11 cellular contexts compared by ENCODE assay signal in the genomic region with DNA sequence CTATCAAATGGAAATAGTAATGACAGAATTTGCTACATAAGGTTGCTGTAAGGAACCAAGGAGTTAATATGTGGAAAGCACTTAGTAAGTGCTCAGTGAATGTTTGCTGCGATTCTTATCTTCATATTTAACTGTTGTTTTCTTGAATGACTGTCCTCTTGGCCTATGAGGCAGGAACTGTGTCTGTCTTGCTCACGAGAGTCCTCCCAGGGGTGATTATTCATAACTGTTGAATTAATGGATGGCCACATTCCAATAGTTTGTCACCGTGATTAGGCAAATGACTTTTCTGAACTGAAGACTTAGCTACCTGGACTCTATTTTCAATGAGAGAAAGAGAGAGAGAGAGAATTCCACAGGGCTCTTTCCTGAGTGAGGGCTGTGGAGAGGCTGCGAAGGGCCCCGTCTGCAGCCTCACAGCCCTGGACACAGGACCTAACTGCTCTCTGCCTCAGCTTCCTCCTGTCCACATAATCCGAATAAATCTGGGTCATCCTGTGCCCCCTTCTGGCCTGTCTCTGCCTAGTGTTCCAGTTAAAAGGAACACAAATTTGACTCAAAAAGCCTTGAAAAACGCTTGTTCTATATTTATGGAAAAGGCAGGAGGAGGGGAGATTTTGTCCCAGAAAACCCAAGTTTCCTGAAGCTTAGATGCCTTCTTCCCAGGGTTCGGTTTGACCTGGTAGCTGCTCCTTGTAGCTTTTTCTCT. TPM values are rescaled to one million over a fixed set of nuclear protein-coding genes. Genes with fewer than 3 reads are reported as not detected.
DNase-seq lines count a peak whose midpoint lies in the region; ATAC-seq and TF ChIP-seq lines count a peak whose summit lies in the region.
"Had no signal": no experiment of that assay in that cellular context is flagged by ENCODE, and none has a peak within 500 bp of the region (broad histone marks: within the 10 kb centered on the region; RNA-seq: fewer than 3 reads in every experiment).

No MANE protein-coding gene starts in this region.

- H3K9me3 Mint-ChIP-seq in GM23338: no peaks in the 10 kb centered on the region
- H3K9me3 Mint-ChIP-seq: naive thymus-derived CD8-positive, alpha-beta T cell; T-helper 2 cell treated with Interferon-gamma antibody and Interleukin-4, amounts not matched to agents 5 μg/mL and 100 μg/mL, for 36 hours had no signal

- ATAC-seq in GM23338 (no peak), right cardiac atrium (no peak)
- ATAC-seq: naive thymus-derived CD8-positive, alpha-beta T cell had no signal

- in situ Hi-C loops in astrocyte of the spinal cord (cut with HindIII; ENCODE audit: low sequenced_read_pairs): no loop called here

- no peaks in the 10 kb centered on the region for H3K36me3 Mint-ChIP-seq in GM23338 (ENCODE audit: low read depth)
- H3K36me3 Mint-ChIP-seq: naive thymus-derived CD8-positive, alpha-beta T cell had no signal

- no peaks in the 10 kb centered on the region for H3F3A ChIP-seq in GM23338 (replicated peaks; ENCODE audit: low read depth)

- no peak overlapping the region for H3K4me2 ChIP-seq in GM23338

- peaks cover 13% of the 10 kb centered on the region for H3K4me1 Mint-ChIP-seq in GM23338

- intact Hi-C loops in stomach (cut with DNase I; ENCODE audit: low total_unique reads): no loop called here
- intact Hi-C loops in right cardiac atrium (cut with DNase I): no loop called here
- intact Hi-C loops in colonic mucosa (cut with DNase I): no loop called here

- H3K4me1 ChIP-seq in GM23338 (ENCODE audit: insufficient read depth) (no peaks in the 10 kb centered on the region), stomach (peaks cover 14 to 53% (median 34%) of the 10 kb centered on the region in 4 donors), right cardiac atrium (ENCODE audit: control insufficient read depth, insufficient read depth, low read length) (no peaks in the 10 kb centered on the region), colonic mucosa (peaks cover 4% of the 10 kb centered on the region)
- H3K4me1 ChIP-seq: HAP-1 had no signal

- peaks cover 8% of the 10 kb centered on the region for H3K27me3 Mint-ChIP-seq in GM23338 (ENCODE audit: insufficient read depth, low read depth, poor library complexity)

- no peaks in the 10 kb centered on the region for H3K9me2 ChIP-seq in GM23338 (ENCODE audit: insufficient read depth)

- no peak overlapping the region for H3K4me3 Mint-ChIP-seq in GM23338
- H3K4me3 Mint-ChIP-seq: naive thymus-derived CD8-positive, alpha-beta T cell; T-helper 2 cell treated with Interferon-gamma antibody and Interleukin-4, amounts not matched to agents 5 μg/mL and 100 μg/mL, for 36 hours had no signal

- 0 out of 2 replicates have a peak overlapping the region, but pooled peaks have one; percentile 38 for H2AFZ ChIP-seq in GM23338

- WGBS in stomach, 5 donors: 50 to 66% (median 53%) methylated on average over 8 of the region's 8 CpGs
- 44% methylated on average over 8 of the region's 8 CpGs for WGBS in right cardiac atrium

- no peaks in the 10 kb centered on the region for H4K20me1 ChIP-seq in GM23338 (replicated peaks; ENCODE audit: insufficient read depth)

- H3K27ac ChIP-seq in GM23338 (ENCODE audit: low read depth): no peak overlapping the region
- peak overlapping the region in 3 of 5 donors; percentile 21 to 83 (median 66) for H3K27ac ChIP-seq in stomach
- no peak overlapping the region for H3K27ac ChIP-seq in right cardiac atrium (ENCODE audit: low read length)
- no peak overlapping the region for H3K27ac ChIP-seq in colonic mucosa

- TF ChIP-seq CTCF in GM23338 (conservative IDR thresholded peaks at IDR 0.05; ENCODE audit: low read depth in 2 of 2) (peak in 1 of 2 experiments; percentile 32; a peak in 2 of 4 replicates), astrocyte of the spinal cord (IDR thresholded peaks at IDR 0.05; ENCODE audit: low read depth, low read length) (peak; percentile 12), fibroblast of the aortic adventitia (IDR thresholded peaks at IDR 0.05; ENCODE audit: insufficient read depth, low read length) (peak; percentile 31), stomach (IDR thresholded peaks at IDR 0.05) (no peak), colonic mucosa (IDR thresholded peaks at IDR 0.05) (no peak)

- H3K4me3 ChIP-seq in GM23338 (no peak overlapping the region), astrocyte of the spinal cord (ENCODE audit: low read depth, low read length) (no peak overlapping the region), fibroblast of the aortic adventitia (ENCODE audit: low read depth, low read length) (no peak overlapping the region), stomach (no peak overlapping the region), right cardiac atrium (ENCODE audit: low read length) (no peak overlapping the region), colonic mucosa (no peak overlapping the region)
- H3K4me3 ChIP-seq: HAP-1 had no signal

- TF ChIP-seq EP300 in stomach (IDR thresholded peaks at IDR 0.05): no peak

- H3K27me3 ChIP-seq in GM23338 (ENCODE audit: insufficient read depth) (no peaks in the 10 kb centered on the region), stomach (no peaks in the 10 kb centered on the region), right cardiac atrium (ENCODE audit: control insufficient read depth, insufficient read depth) (no peaks in the 10 kb centered on the region), colonic mucosa (no peaks in the 10 kb centered on the region)

- no peaks in the 10 kb centered on the region for H3K79me2 ChIP-seq in GM23338 (replicated peaks; ENCODE audit: insufficient read depth)

- no peak for DNase-seq in GM23338 (ENCODE audit: low spot score)
- DNase-seq in astrocyte of the spinal cord (ENCODE audit: low read depth, low spot score): no peak
- peak; percentile 60 for DNase-seq in fibroblast of the aortic adventitia (ENCODE audit: low read depth)
- DNase-seq in stomach: no peak
- DNase-seq in DMS53 treated with DMSO at 0.1 percent for 48 hours (lab: John Stamatoyannopoulos, UW; ENCODE audit: unreplicated experiment): no peak
- DNase-seq in activated gamma-delta T cell (lab: John Stamatoyannopoulos, UW): no peak
- no peak for DNase-seq in right cardiac atrium
- DNase-seq in colonic mucosa: no peak

- TF ChIP-seq POLR2A in stomach (IDR thresholded peaks at IDR 0.05): no peak

- no peak overlapping the region for H3K27ac Mint-ChIP-seq in GM23338
- H3K27ac Mint-ChIP-seq: naive thymus-derived CD8-positive, alpha-beta T cell; T-helper 2 cell treated with Interferon-gamma antibody and Interleukin-4, amounts not matched to agents 5 μg/mL and 100 μg/mL, for 36 hours had no signal

- H3K9ac ChIP-seq in colonic mucosa (ENCODE audit: low read depth in 2 of 2, low read length in 2 of 2): no peak overlapping the region

- H3K36me3 ChIP-seq in GM23338 (ENCODE audit: insufficient read depth) (no peaks in the 10 kb centered on the region), stomach (no peaks in the 10 kb centered on the region), colonic mucosa (no peaks in the 10 kb centered on the region)
- H3K36me3 ChIP-seq: HAP-1 had no signal

- H3K9me3 ChIP-seq in stomach: no peaks in the 10 kb centered on the region
- H3K9me3 ChIP-seq in right cardiac atrium (ENCODE audit: control insufficient read depth, low read length): no peaks in the 10 kb centered on the region
- H3K9me3 ChIP-seq in colonic mucosa: no peaks in the 10 kb centered on the region
- H3K9me3 ChIP-seq: HAP-1 had no signal

RNA-seq across cellular contexts. Expression of a gene that starts 8.5 kb away (rescaled TPM):
- not detected in 2 replicates for total RNA-seq in GM23338 (2014; rRNA removed; shearing (Covaris generic))
- polyA plus RNA-seq in GM23338 (2016; fragmentation: Nextera tagmentation; extraction: Ambion mirVana) (not detected in 2 replicates), stomach (1 to 10 TPM; 1.5 to 2.5 (median 2.1) TPM), right cardiac atrium (0.07 TPM)
- total RNA-seq in fibroblast of the aortic adventitia (ENCODE audit: low replicate concordance) (not detected in 2 replicates), stomach (10 to 100 TPM in 2 of 5 donors, not detected in 3; 16.5 to 71.8 TPM), right cardiac atrium (under 1 TPM; 0.31 to 0.56 (median 0.38) TPM), colonic mucosa (10 to 100 TPM in 1 of 2 donors, 1 to 10 TPM in 1; 3.3 to 13.5 TPM)
- total RNA-seq: naive thymus-derived CD8-positive, alpha-beta T cell had no signal
- polyA plus RNA-seq: naive thymus-derived CD8-positive, alpha-beta T cell had no signal

Comparison
In these comparisons a context has a peak if more than half of its experiments do, and no peak if none do; other contexts are left out.
1. H3K27ac ChIP-seq: peak in stomach (3 of 5); none in GM23338 (single experiment), right cardiac atrium (single experiment) and colonic mucosa (single experiment).
2. CTCF ChIP-seq: peak in astrocyte of the spinal cord (single experiment) and fibroblast of the aortic adventitia (single experiment); none in stomach (0 of 7) and colonic mucosa (single experiment).